ENCODE assay signal across 22 cellular contexts in the genomic region with DNA sequence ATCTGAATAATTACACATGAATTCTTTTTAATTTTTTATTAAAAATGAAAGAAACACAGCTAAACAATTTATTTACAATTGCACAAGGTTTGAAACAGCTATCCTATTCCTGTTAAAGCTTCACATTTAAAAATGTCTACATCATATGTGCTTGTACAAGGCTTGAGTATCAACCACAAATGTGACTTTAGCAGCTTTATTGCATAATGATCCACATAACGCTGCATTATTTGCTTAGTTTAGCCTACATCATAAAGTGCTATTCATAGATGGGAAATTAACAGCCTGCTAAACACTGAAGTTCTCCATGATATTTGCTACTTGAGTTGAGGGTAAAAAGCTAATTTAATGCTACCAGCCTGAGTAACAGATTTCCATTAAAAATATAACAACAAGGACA. TPM values are rescaled to one million over a fixed set of nuclear protein-coding genes. Genes with fewer than 3 reads are reported as not detected.
"Had no signal": no experiment of that assay in that cellular context is flagged by ENCODE, and none has a peak within 500 bp of the region (broad histone marks: within the 10 kb centered on the region; RNA-seq: fewer than 3 reads in every experiment).

No MANE protein-coding gene starts in this region.

- H3K9me3 Mint-ChIP-seq: activated naive CD4-positive, alpha-beta T cell treated with anti-CD3 and anti-CD28 coated beads, Interleukin-2, amount 50 U/mL, for 72 hours; activated T-helper 1 cell treated with anti-CD3 and anti-CD28 coated beads, Interleukin-12 subunit alpha, Interleukin-12 subunit beta, Interleukin-2, Interleukin-4 antibody, amounts not matched to agents 30 ng/mL and 10 ng/mL and 1 ng/mL, durations not matched to agents 14 hours and 24 hours and 36 hours; dendritic cell treated with granulocyte-macrophage colony-stimulating factor and Interleukin-4, amounts not matched to agents 40 ng/mL and 50 ng/mL, for 4 days; neural progenitor cell had no signal

- DNase-seq: activated CD4-positive, alpha-beta T cell treated with anti-CD3 and anti-CD28 coated beads for 36 hours; activated CD4-positive, alpha-beta T cell treated with anti-CD3 and anti-CD28 coated beads, Interleukin-2, amount 50 U/mL, for 48 hours; activated gamma-delta T cell treated with Interleukin-2 at 50 U/mL for 16 hours; adrenal gland; effector CD8-positive, alpha-beta T cell; heart left ventricle; mesendoderm; naive thymus-derived CD4-positive, alpha-beta T cell; right cardiac atrium; stimulated activated CD4-positive, alpha-beta T cell treated with anti-CD3 and anti-CD28 coated beads, Interleukin-4, amount 100 ng/mL, for 1 hour; stimulated activated naive CD8-positive, alpha-beta T cell treated with anti-CD3 and anti-CD28 coated beads, Interleukin-15, amount 100 ng/mL, for 72 hours; transverse colon had no signal

- H3K27me3 Mint-ChIP-seq: dendritic cell treated with granulocyte-macrophage colony-stimulating factor and Interleukin-4, amounts not matched to agents 40 ng/mL and 50 ng/mL, for 4 days; progenitor cell of endocrine pancreas had no signal

- H3K27ac ChIP-seq: adrenal gland, gastroesophageal sphincter, heart left ventricle, neural progenitor cell, suprapubic skin, transverse colon had no signal

- H3K4me2 ChIP-seq: neural progenitor cell, smooth muscle cell had no signal

- H3K9me3 ChIP-seq: adrenal gland, gastroesophageal sphincter, suprapubic skin, transverse colon had no signal

- H3K4me1 ChIP-seq: adrenal gland, gastroesophageal sphincter, heart left ventricle, neural progenitor cell, suprapubic skin had no signal

- H3K4me3 ChIP-seq: adrenal gland, gastroesophageal sphincter, heart left ventricle, neural progenitor cell, smooth muscle cell, suprapubic skin, transverse colon had no signal

- H3K36me3 ChIP-seq: adrenal gland, gastroesophageal sphincter, heart left ventricle, neural progenitor cell, suprapubic skin, transverse colon had no signal

- H3K4me1 Mint-ChIP-seq: activated CD4-positive, alpha-beta T cell treated with anti-CD3 and anti-CD28 coated beads for 36 hours; naive thymus-derived CD4-positive, alpha-beta T cell; neural progenitor cell; stimulated activated naive CD8-positive, alpha-beta T cell treated with anti-CD3 and anti-CD28 coated beads, Interleukin-15, amount 100 ng/mL, for 72 hours had no signal

- H3K4me3 Mint-ChIP-seq: activated CD4-positive, alpha-beta T cell treated with anti-CD3 and anti-CD28 coated beads for 36 hours; activated T-helper 1 cell treated with anti-CD3 and anti-CD28 coated beads, Interleukin-12 subunit alpha, Interleukin-12 subunit beta, Interleukin-2, Interleukin-4 antibody, amounts not matched to agents 30 ng/mL and 10 ng/mL and 1 ng/mL, durations not matched to agents 14 hours and 24 hours and 36 hours; dendritic cell treated with granulocyte-macrophage colony-stimulating factor and Interleukin-4, amounts not matched to agents 40 ng/mL and 50 ng/mL, for 4 days; naive thymus-derived CD4-positive, alpha-beta T cell; neural progenitor cell; stimulated activated naive CD8-positive, alpha-beta T cell treated with anti-CD3 and anti-CD28 coated beads, Interleukin-15, amount 100 ng/mL, for 72 hours had no signal

- ATAC-seq: activated CD4-positive, alpha-beta T cell treated with anti-CD3 and anti-CD28 coated beads for 36 hours; activated naive CD4-positive, alpha-beta T cell treated with anti-CD3 and anti-CD28 coated beads, Interleukin-2, amount 50 U/mL, for 72 hours; esophagus mucosa; gastroesophageal sphincter; heart left ventricle; naive thymus-derived CD4-positive, alpha-beta T cell; right cardiac atrium; stimulated activated naive CD8-positive, alpha-beta T cell treated with anti-CD3 and anti-CD28 coated beads, Interleukin-15, amount 100 ng/mL, for 72 hours had no signal

- H3K27me3 ChIP-seq: adrenal gland, gastroesophageal sphincter, heart left ventricle, neural progenitor cell, suprapubic skin, transverse colon had no signal

- H3K27ac Mint-ChIP-seq: activated CD4-positive, alpha-beta T cell treated with anti-CD3 and anti-CD28 coated beads for 36 hours; activated naive CD4-positive, alpha-beta T cell treated with anti-CD3 and anti-CD28 coated beads, Interleukin-2, amount 50 U/mL, for 72 hours; activated T-helper 1 cell treated with anti-CD3 and anti-CD28 coated beads, Interleukin-12 subunit alpha, Interleukin-12 subunit beta, Interleukin-2, Interleukin-4 antibody, amounts not matched to agents 30 ng/mL and 10 ng/mL and 1 ng/mL, durations not matched to agents 14 hours and 24 hours and 36 hours; dendritic cell treated with granulocyte-macrophage colony-stimulating factor and Interleukin-4, amounts not matched to agents 40 ng/mL and 50 ng/mL, for 4 days; naive thymus-derived CD4-positive, alpha-beta T cell; neural progenitor cell; progenitor cell of endocrine pancreas; stimulated activated naive CD8-positive, alpha-beta T cell treated with anti-CD3 and anti-CD28 coated beads, Interleukin-15, amount 100 ng/mL, for 72 hours had no signal

- H3K36me3 Mint-ChIP-seq: activated naive CD4-positive, alpha-beta T cell treated with anti-CD3 and anti-CD28 coated beads, Interleukin-2, amount 50 U/mL, for 72 hours; naive thymus-derived CD4-positive, alpha-beta T cell; neural progenitor cell had no signal

RNA-seq across cellular contexts. Expression of gene TRIM36, which starts 45.0 kb away (rescaled TPM):
- total RNA-seq: activated T-helper 1 cell treated with anti-CD3 and anti-CD28 coated beads, Interleukin-12 subunit alpha, Interleukin-12 subunit beta, Interleukin-2, Interleukin-4 antibody, amounts not matched to agents 30 ng/mL and 10 ng/mL and 1 ng/mL, durations not matched to agents 14 hours and 24 hours and 36 hours; T-helper 2 cell treated with Interferon-gamma antibody and Interleukin-4, amounts not matched to agents 100 ng/mL and 5 ng/mL, for 36 hours had no signal
- polyA plus RNA-seq: naive thymus-derived CD4-positive, alpha-beta T cell had no signal
